In genomic region chr17:56786989-56787482, GRCh38 we compare ENCODE assay signal across 8 cellular contexts. TPM values are rescaled to one million over a fixed set of nuclear protein-coding genes. Genes with fewer than 3 reads are reported as not detected.
A peak's percentile ranks its signal among the peaks of the same experiment; 100 is the strongest.
DNase-seq lines count a peak whose midpoint lies in the region; ATAC-seq and TF ChIP-seq lines count a peak whose summit lies in the region.

No MANE protein-coding gene starts in this region.

- peak overlapping the region; percentile 60 for H3K4me3 Mint-ChIP-seq in activated naive CD8-positive, alpha-beta T cell treated with anti-CD3 and anti-CD28 coated beads, Interleukin-2, amount 50 U/mL, for 24 hours
- peak overlapping the region in 3 of 8 donors; percentile 40 to 61 (median 50) for H3K4me3 Mint-ChIP-seq in naive B cell
- H3K4me3 Mint-ChIP-seq in mesothelial cell of epicardium: no peak overlapping the region

- intact Hi-C loops in head of caudate nucleus (cut with DNase I): no loop called here

- H3K27me3 ChIP-seq in SJSA1 (replicated peaks): no peaks in the 10 kb centered on the region

- H3K9me3 ChIP-seq in SJSA1 (replicated peaks): no peaks in the 10 kb centered on the region

- peak overlapping the region; percentile 93 for H3K27ac Mint-ChIP-seq in activated naive CD8-positive, alpha-beta T cell treated with anti-CD3 and anti-CD28 coated beads, Interleukin-2, amount 50 U/mL, for 24 hours
- H3K27ac Mint-ChIP-seq in naive B cell: peak overlapping the region in 3 of 6 donors; percentile 59 to 86 (median 74)
- no peak overlapping the region for H3K27ac Mint-ChIP-seq in mesothelial cell of epicardium

- H3K36me3 ChIP-seq in SJSA1: no peaks in the 10 kb centered on the region

- DNase-seq in NK-92 treated with Interleukin-12 subunit alpha and Interleukin-12 subunit beta, amount 100 ng/mL, for 24 hours (lab: John Stamatoyannopoulos, UW): peak; percentile 73
- no peak for DNase-seq in NK-92 (lab: John Stamatoyannopoulos, UW; ENCODE audit: unreplicated experiment)
- peak; percentile 87 to 92 for DNase-seq in SJSA1 (ENCODE audit: low read depth in 1 of 2, low spot score in 2 of 2)
- DNase-seq in activated naive CD8-positive, alpha-beta T cell treated with anti-CD3 and anti-CD28 coated beads, Interleukin-2, amount 50 U/mL, for 24 hours: peak; percentile 57
- peak; percentile 5 for DNase-seq in naive B cell
- no peak for DNase-seq in mesothelial cell of epicardium (ENCODE audit: low spot score in 2 of 2, unreplicated experiment in 2 of 2)
- no peak for DNase-seq in head of caudate nucleus

- no peak for TF ChIP-seq CTCF in mesothelial cell of epicardium (IDR thresholded peaks at IDR 0.05; ENCODE audit: unreplicated experiment)

- peaks cover 5% of the 10 kb centered on the region for H3K36me3 Mint-ChIP-seq in activated naive CD8-positive, alpha-beta T cell treated with anti-CD3 and anti-CD28 coated beads, Interleukin-2, amount 50 U/mL, for 24 hours (ENCODE audit: low read depth)
- H3K36me3 Mint-ChIP-seq in naive B cell (peaks cover 0 to 2% of the 10 kb centered on the region in 2 donors), mesothelial cell of epicardium (peaks cover under 1% of the 10 kb centered on the region)

- peaks cover 28% of the 10 kb centered on the region for H3K4me1 ChIP-seq in SJSA1 (replicated peaks)

- H3K4me1 Mint-ChIP-seq in activated naive CD8-positive, alpha-beta T cell treated with anti-CD3 and anti-CD28 coated beads, Interleukin-2, amount 50 U/mL, for 24 hours: peaks cover 38% of the 10 kb centered on the region
- H3K4me1 Mint-ChIP-seq in naive B cell (peaks cover 8 to 11% (median 9%) of the 10 kb centered on the region in 3 donors), mesothelial cell of epicardium (peaks cover 4% of the 10 kb centered on the region)

- no peak overlapping the region for H3K4me3 ChIP-seq in SJSA1

- H3K27me3 Mint-ChIP-seq in activated naive CD8-positive, alpha-beta T cell treated with anti-CD3 and anti-CD28 coated beads, Interleukin-2, amount 50 U/mL, for 24 hours: peaks cover 3% of the 10 kb centered on the region
- peaks cover 0 to 6% (median under 1%) of the 10 kb centered on the region in 3 donors for H3K27me3 Mint-ChIP-seq in naive B cell
- peaks cover 28% of the 10 kb centered on the region for H3K27me3 Mint-ChIP-seq in mesothelial cell of epicardium (ENCODE audit: low read depth)

- peaks cover under 1% of the 10 kb centered on the region for H3K9me3 Mint-ChIP-seq in activated naive CD8-positive, alpha-beta T cell treated with anti-CD3 and anti-CD28 coated beads, Interleukin-2, amount 50 U/mL, for 24 hours
- H3K9me3 Mint-ChIP-seq in naive B cell: peaks cover 0 to 3% (median 0%) of the 10 kb centered on the region in 7 donors
- H3K9me3 Mint-ChIP-seq in mesothelial cell of epicardium: peaks cover 2% of the 10 kb centered on the region

- peak overlapping the region; percentile 43 for H3K27ac ChIP-seq in SJSA1

- peak; percentile 74 for ATAC-seq in HG03108 (IDR thresholded peaks at IDR 0.05; ENCODE audit: unreplicated experiment)
- ATAC-seq in activated naive CD8-positive, alpha-beta T cell treated with anti-CD3 and anti-CD28 coated beads, Interleukin-2, amount 50 U/mL, for 24 hours: peak; percentile 98
- ATAC-seq in naive B cell (ENCODE audit: low read depth in 2 of 2): peak; percentile 34 to 46

RNA-seq across cellular contexts. Expression of gene C17orf67, which starts 46.7 kb away (rescaled TPM):
- total RNA-seq in SJSA1 (2014; rRNA removed; shearing (Covaris generic)): 1.6 TPM in 1 of 2 replicates, not detected in the other
- 1 to 10 TPM in 5 of 6 donors, under 1 TPM in 1; 0.15 to 2.4 (median 1.4) TPM for polyA plus RNA-seq in naive B cell (ENCODE audit: low read depth in 6 of 6)
- total RNA-seq in mesothelial cell of epicardium: 3.5 to 3.9 TPM (median 3.8 TPM) in 3 replicates

RNA-seq across cellular contexts. Expression of gene DGKE, which starts 46.9 kb away (rescaled TPM):
- total RNA-seq in SJSA1 (2014; rRNA removed; shearing (Covaris generic)): 2.0 and 2.4 TPM in 2 replicates
- polyA plus RNA-seq in naive B cell (ENCODE audit: low read depth in 6 of 6): 1 to 10 TPM; 1.3 to 4.1 (median 3.3) TPM
- 8.2 to 9.4 TPM (median 8.6 TPM) in 3 replicates for total RNA-seq in mesothelial cell of epicardium

Comparison
In these comparisons a context has a peak if more than half of its experiments do, and no peak if none do; other contexts are left out.
1. DNase-seq: peak in NK-92 treated with Interleukin-12 subunit alpha and Interleukin-12 subunit beta, amount 100 ng/mL, for 24 hours (single experiment), SJSA1 (2 of 2), activated naive CD8-positive, alpha-beta T cell treated with anti-CD3 and anti-CD28 coated beads, Interleukin-2, amount 50 U/mL, for 24 hours (single experiment) and naive B cell (single experiment); none in NK-92 (single experiment), mesothelial cell of epicardium (0 of 2) and head of caudate nucleus (0 of 42).
2. ATAC-seq: peak in every context shown above with its lines; median percentile 98 in activated naive CD8-positive, alpha-beta T cell treated with anti-CD3 and anti-CD28 coated beads, Interleukin-2, amount 50 U/mL, for 24 hours; 74 in HG03108; 40 in naive B cell.